27 cellular contexts compared by ENCODE assay signal in the genomic region with DNA sequence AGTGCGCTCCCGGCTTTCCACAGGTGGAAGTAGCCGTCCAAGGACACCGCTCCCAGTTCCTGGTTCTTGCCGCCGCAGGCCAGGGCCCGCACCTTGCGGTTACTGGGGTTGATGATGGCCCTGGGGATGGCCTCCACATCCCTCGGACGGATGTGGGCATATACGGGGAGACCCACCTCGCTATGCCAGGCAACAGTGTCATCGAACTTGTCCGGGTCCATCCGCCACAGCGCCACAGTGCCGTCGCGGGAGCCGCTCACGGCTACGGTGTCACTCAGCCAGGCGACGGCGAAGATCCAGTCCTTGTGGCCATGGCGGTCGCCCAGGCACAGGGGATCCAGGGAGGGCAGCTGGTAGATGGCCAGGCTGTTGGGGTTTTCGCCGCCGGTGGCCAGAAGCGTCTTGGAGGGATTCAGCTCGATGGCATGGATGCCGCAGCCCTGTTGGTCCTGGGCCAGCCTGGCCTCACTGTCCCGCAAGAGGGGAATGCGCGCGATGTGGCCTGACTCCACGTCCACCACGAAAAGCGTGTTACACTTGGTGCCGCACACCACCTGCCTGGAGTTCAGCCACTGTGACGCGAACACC. TPM values are rescaled to one million over a fixed set of nuclear protein-coding genes. Genes with fewer than 3 reads are reported as not detected.
DNase-seq lines count a peak whose midpoint lies in the region; ATAC-seq and TF ChIP-seq lines count a peak whose summit lies in the region.
"Had no signal": no experiment of that assay in that cellular context is flagged by ENCODE, and none has a peak within 500 bp of the region (broad histone marks: within the 10 kb centered on the region; RNA-seq: fewer than 3 reads in every experiment).

No MANE protein-coding gene starts in this region.

- no peaks in the 10 kb centered on the region for H3K9me2 ChIP-seq in hepatocyte (replicated peaks; ENCODE audit: insufficient read depth)

- peak overlapping the region; percentile 76 for H3K4me2 ChIP-seq in hepatocyte

- ATAC-seq in GM19467 (IDR thresholded peaks at IDR 0.05; ENCODE audit: unreplicated experiment), result no peak
- ATAC-seq: Panc1 had no signal

- no peak overlapping the region for H3K27ac Mint-ChIP-seq in Caco-2 (ENCODE audit: unreplicated experiment)
- H3K27ac Mint-ChIP-seq: activated B cell treated with CpG ODN at 0.5 μM for 24 hours; activated naive CD8-positive, alpha-beta T cell; CD4-positive, CD25-positive, alpha-beta regulatory T cell had no signal

- H3K36me3 Mint-ChIP-seq in Caco-2 (ENCODE audit: insufficient read depth, unreplicated experiment), result no peaks in the 10 kb centered on the region
- H3K36me3 Mint-ChIP-seq: activated naive CD8-positive, alpha-beta T cell; CD4-positive, CD25-positive, alpha-beta regulatory T cell had no signal

- H3K27ac ChIP-seq in hepatocyte (no peak overlapping the region), stomach (no peak overlapping the region)
- H3K27ac ChIP-seq: gastroesophageal sphincter, prostate gland had no signal

- TF ChIP-seq POLR2A in stomach (IDR thresholded peaks at IDR 0.05), result no peak

- no peak overlapping the region for H3K4me3 ChIP-seq in hepatocyte
- peak overlapping the region; percentile 20 to 41 (median 34) for H3K4me3 ChIP-seq in stomach
- H3K4me3 ChIP-seq in Caco-2 (ENCODE audit: low read depth, low read length), result no peak overlapping the region
- H3K4me3 ChIP-seq: prostate gland had no signal

- WGBS in hepatocyte (ENCODE audit: low lambda C conversion rate, missing lambda C conversion rate), result 85% methylated on average over 35 of the region's 43 CpGs
- 66 to 75% (median 68%) methylated on average over 12 to 43 of the region's 43 CpGs; no CpG with 5 or more reads in 1 of the 5 donors for WGBS in stomach, 5 donors

- no peaks in the 10 kb centered on the region for H3K9me3 ChIP-seq in hepatocyte (ENCODE audit: low read depth)
- H3K9me3 ChIP-seq in stomach, result peaks cover 0 to 14% (median 7%) of the 10 kb centered on the region in 4 donors
- H3K9me3 ChIP-seq in Caco-2, result no peaks in the 10 kb centered on the region
- H3K9me3 ChIP-seq: gastroesophageal sphincter, prostate gland had no signal

- intact Hi-C loops in stomach (cut with DNase I; ENCODE audit: low total_unique reads), result no loop called here
- intact Hi-C loops in Caco-2 (cut with micrococcal nuclease; ENCODE audit: unreplicated experiment), result no loop called here

- CTCF ChIA-PET in Caco-2 (lab: Charles Lee), result no interaction called here

- DNase-seq in DMS53 treated with DMSO at 0.1 percent for 48 hours (lab: John Stamatoyannopoulos, UW; ENCODE audit: unreplicated experiment) (peak; percentile 9), DMS53 (lab: John Stamatoyannopoulos, UW) (no peak), hepatocyte (ENCODE audit: low spot score) (no peak), mucosa of gallbladder (ENCODE audit: low spot score) (peak; percentile 12), stomach (no peak), Caco-2 (no peak), cortex of kidney (lab: John Stamatoyannopoulos, UW) (no peak)
- DNase-seq: activated B cell treated with CpG ODN at 0.5 μM for 24 hours; activated CD4-positive, alpha-beta T cell treated with anti-CD3 and anti-CD28 coated beads, Interleukin-2, amount 50 U/mL, for 4 hours; CD4-positive, CD25-positive, alpha-beta regulatory T cell; EL; hippocampal formation; NCI-H1092; NCI-H1930; NCI-H526 treated with DMSO at 0.1 percent for 48 hours; SHP77; stimulated activated naive CD4-positive, alpha-beta T cell treated with Interleukin-2 at 50 U/mL for 16 hours; T1000 had no signal

- no peaks in the 10 kb centered on the region for H3K27me3 ChIP-seq in hepatocyte
- peaks cover 0 to 14% (median 0%) of the 10 kb centered on the region in 3 donors for H3K27me3 ChIP-seq in stomach
- H3K27me3 ChIP-seq in Caco-2 (replicated peaks; ENCODE audit: control insufficient read depth, insufficient read depth, low read length), result no peaks in the 10 kb centered on the region

- POLR2A ChIA-PET in Caco-2 (lab: Charles Lee), result no interaction called here

- no TSS peak for BruUV-seq in Caco-2 (replicated peaks; lab: Mats Ljungman, UMichigan)

- no peak overlapping the region for H3K4me3 Mint-ChIP-seq in Caco-2 (ENCODE audit: unreplicated experiment)
- H3K4me3 Mint-ChIP-seq: activated B cell treated with CpG ODN at 0.5 μM for 24 hours; activated naive CD8-positive, alpha-beta T cell; CD4-positive, CD25-positive, alpha-beta regulatory T cell had no signal

- H3K9me3 Mint-ChIP-seq in Caco-2 (ENCODE audit: unreplicated experiment), result no peaks in the 10 kb centered on the region
- H3K9me3 Mint-ChIP-seq: activated B cell treated with CpG ODN at 0.5 μM for 24 hours had no signal

- H4K20me1 ChIP-seq in hepatocyte (ENCODE audit: insufficient read depth, poor library complexity, severe bottlenecking), result no peaks in the 10 kb centered on the region

- TF ChIP-seq CTCF in hepatocyte (IDR thresholded peaks at IDR 0.05; ENCODE audit: poor library complexity) (no peak), stomach (IDR thresholded peaks at IDR 0.05) (no peak), Caco-2 (IDR thresholded peaks at IDR 0.05; ENCODE audit: insufficient read depth in 1 of 2, low read depth in 1 of 2, low read length in 1 of 2, severe bottlenecking in 1 of 2, unreplicated experiment in 1 of 2) (no peak)

- TF ChIP-seq EP300 in stomach (IDR thresholded peaks at IDR 0.05), result no peak

- no peak overlapping the region for H2AFZ ChIP-seq in hepatocyte

- H3K79me2 ChIP-seq in hepatocyte, result no peaks in the 10 kb centered on the region

- H3K4me1 ChIP-seq in hepatocyte (ENCODE audit: insufficient read depth) (no peaks in the 10 kb centered on the region), stomach (no peaks in the 10 kb centered on the region), Caco-2 (no peaks in the 10 kb centered on the region)
- H3K4me1 ChIP-seq: gastroesophageal sphincter, prostate gland had no signal

- no peaks in the 10 kb centered on the region for H3K4me1 Mint-ChIP-seq in Caco-2 (ENCODE audit: low read depth, unreplicated experiment)
- H3K4me1 Mint-ChIP-seq: activated B cell treated with CpG ODN at 0.5 μM for 24 hours; CD4-positive, CD25-positive, alpha-beta regulatory T cell; neural crest cell had no signal

- H3K27me3 Mint-ChIP-seq in Caco-2 (ENCODE audit: insufficient read depth, unreplicated experiment), result no peaks in the 10 kb centered on the region
- H3K27me3 Mint-ChIP-seq: activated B cell treated with CpG ODN at 0.5 μM for 24 hours; activated naive CD8-positive, alpha-beta T cell; CD4-positive, CD25-positive, alpha-beta regulatory T cell had no signal

- H3K36me3 ChIP-seq in hepatocyte (replicated peaks; ENCODE audit: insufficient read depth, low read depth) (no peaks in the 10 kb centered on the region), stomach (no peaks in the 10 kb centered on the region), Caco-2 (ENCODE audit: control insufficient read depth, insufficient read depth, low read length) (no peaks in the 10 kb centered on the region)
- H3K36me3 ChIP-seq: gastroesophageal sphincter, prostate gland had no signal

RNA-seq across cellular contexts. Expression of a gene that starts 0.8 kb away (rescaled TPM):
- total RNA-seq in hepatocyte, result 1.0 and 2.0 TPM in 2 replicates
- 0.05 and 0.86 TPM in 2 replicates for polyA plus RNA-seq in hepatocyte
- 8.6 TPM for total RNA-seq in mucosa of gallbladder
- 1 to 10 TPM in 2 of 5 donors, not detected in 3; 1.3 to 6.4 TPM for total RNA-seq in stomach
- polyA plus RNA-seq in stomach, result 1 to 10 TPM in 1 of 3 donors, under 1 TPM in 2; 0.18 to 1.1 (median 0.46) TPM
- total RNA-seq in Caco-2 (2022), result not detected in 2 replicates
- total RNA-seq: activated B cell treated with CpG ODN at 0.5 μM for 24 hours; cardiac septum; CD4-positive, CD25-positive, alpha-beta regulatory T cell; fibroblast of lung; gastroesophageal sphincter; H4 had no signal
- polyA plus RNA-seq: CD4-positive, CD25-positive, alpha-beta regulatory T cell; fibroblast of lung had no signal

Comparison
In these comparisons a context has a peak if more than half of its experiments do, and no peak if none do; other contexts are left out.
1. DNase-seq: peak in DMS53 treated with DMSO at 0.1 percent for 48 hours (single experiment) and mucosa of gallbladder (single experiment); none in DMS53 (single experiment), hepatocyte (single experiment), stomach (single experiment), Caco-2 (0 of 2) and cortex of kidney (single experiment).
2. H3K4me3 ChIP-seq: peak in stomach (4 of 4); none in hepatocyte (single experiment) and Caco-2 (single experiment).